ENCODE assay signal across 9 cellular contexts in the genomic region with DNA sequence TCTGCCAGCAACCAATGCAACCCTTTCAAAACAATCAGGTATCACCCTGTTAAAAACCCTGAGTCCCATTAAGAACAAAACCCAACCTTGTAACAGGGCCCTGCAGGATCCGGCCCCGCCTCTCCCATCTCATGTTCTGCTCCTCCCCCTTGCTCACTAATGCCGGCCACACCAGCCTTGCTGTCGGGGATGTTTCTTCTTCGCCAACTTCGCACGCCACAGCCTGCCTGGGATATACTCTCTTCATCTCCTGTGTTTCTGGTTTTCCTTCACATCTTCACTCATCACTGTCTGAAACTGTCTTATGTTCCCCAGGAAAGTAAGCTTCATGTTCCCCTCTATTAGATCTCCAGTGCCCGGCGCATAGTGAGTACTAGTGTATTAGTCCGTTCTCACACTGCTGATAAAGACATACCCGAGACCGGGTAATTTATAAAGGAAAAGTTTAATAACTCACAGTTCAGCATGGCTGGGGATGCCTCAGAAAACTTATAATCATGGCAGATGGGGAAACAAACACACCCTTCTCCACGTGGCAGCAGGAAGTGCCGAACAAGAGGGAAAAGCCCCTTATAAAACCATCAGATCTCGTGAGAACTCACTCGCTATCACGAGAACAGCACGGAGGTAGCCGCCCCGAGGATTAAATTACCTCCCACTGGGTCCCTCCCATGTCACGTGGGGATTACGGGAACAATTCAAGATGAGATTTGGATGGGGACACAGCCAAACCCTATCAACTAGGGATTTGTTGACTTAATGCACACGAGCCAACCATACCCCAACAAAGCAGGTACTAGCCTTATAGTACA. TPM values are rescaled to one million over a fixed set of nuclear protein-coding genes. Genes with fewer than 3 reads are reported as not detected.
DNase-seq lines count a peak whose midpoint lies in the region; ATAC-seq and TF ChIP-seq lines count a peak whose summit lies in the region.
"Had no signal": no experiment of that assay in that cellular context is flagged by ENCODE, and none has a peak within 500 bp of the region (broad histone marks: within the 10 kb centered on the region; RNA-seq: fewer than 3 reads in every experiment).

No MANE protein-coding gene starts in this region.

- peak overlapping the region; percentile 39 to 41 for H3K4me3 ChIP-seq in gastroesophageal sphincter
- H3K4me3 ChIP-seq in Peyer's patch, result peak overlapping the region in 2 of 4 donors; percentile 6 to 10

- H3K9me3 ChIP-seq in gastroesophageal sphincter, result no peaks in the 10 kb centered on the region
- H3K9me3 ChIP-seq in Peyer's patch, result no peaks in the 10 kb centered on the region

- intact Hi-C loops in activated T-helper 2 cell treated with anti-CD3 and anti-CD28 coated beads, Interferon-gamma antibody, Interleukin-2, Interleukin-4, amounts not matched to agents 10 μg/mL and 5 μg/mL and 100 μg/mL, durations not matched to agents 14 hours and 24 hours and 36 hours (cut with micrococcal nuclease), result no loop called here

- TF ChIP-seq CTCF in gastroesophageal sphincter (IDR thresholded peaks at IDR 0.05) (no peak), progenitor cell of endocrine pancreas (IDR thresholded peaks at IDR 0.05; ENCODE audit: unreplicated experiment) (no peak), Peyer's patch (IDR thresholded peaks at IDR 0.05) (no peak)

- peaks cover 14% of the 10 kb centered on the region for H3K36me3 Mint-ChIP-seq in progenitor cell of endocrine pancreas (ENCODE audit: insufficient read depth)
- peaks cover 37% of the 10 kb centered on the region for H3K36me3 Mint-ChIP-seq in activated T-helper 2 cell treated with anti-CD3 and anti-CD28 coated beads, Interferon-gamma antibody, Interleukin-2, Interleukin-4, amounts not matched to agents 10 μg/mL and 5 μg/mL and 100 μg/mL, durations not matched to agents 14 hours and 24 hours and 36 hours (ENCODE audit: low read depth)

- peak overlapping the region in 3 of 4 donors; percentile 62 to 73 (median 72) for H3K27ac ChIP-seq in gastroesophageal sphincter
- no peak overlapping the region for H3K27ac ChIP-seq in Peyer's patch

- ATAC-seq in gastroesophageal sphincter, result peak; percentile 73

- TF ChIP-seq EP300 in gastroesophageal sphincter (IDR thresholded peaks at IDR 0.05), result no peak

- peak overlapping the region; percentile 15 for H3K27ac Mint-ChIP-seq in progenitor cell of endocrine pancreas
- no peak overlapping the region for H3K27ac Mint-ChIP-seq in activated T-helper 2 cell treated with anti-CD3 and anti-CD28 coated beads, Interferon-gamma antibody, Interleukin-2, Interleukin-4, amounts not matched to agents 10 μg/mL and 5 μg/mL and 100 μg/mL, durations not matched to agents 14 hours and 24 hours and 36 hours

- no peaks in the 10 kb centered on the region for H3K27me3 Mint-ChIP-seq in progenitor cell of endocrine pancreas
- H3K27me3 Mint-ChIP-seq in activated T-helper 2 cell treated with anti-CD3 and anti-CD28 coated beads, Interferon-gamma antibody, Interleukin-2, Interleukin-4, amounts not matched to agents 10 μg/mL and 5 μg/mL and 100 μg/mL, durations not matched to agents 14 hours and 24 hours and 36 hours (ENCODE audit: low read depth), result no peaks in the 10 kb centered on the region
- H3K27me3 Mint-ChIP-seq: activated naive CD8-positive, alpha-beta T cell had no signal

- DNase-seq in DMS53 treated with DMSO at 0.1 percent for 48 hours (lab: John Stamatoyannopoulos, UW; ENCODE audit: unreplicated experiment), result peak; percentile 58
- peak; percentile 92 for DNase-seq in SK-MEL-5 (ENCODE audit: low read depth, low spot score)
- DNase-seq in progenitor cell of endocrine pancreas (ENCODE audit: low spot score, unreplicated experiment), result no peak
- DNase-seq in activated T-helper 2 cell treated with anti-CD3 and anti-CD28 coated beads, Interferon-gamma antibody, Interleukin-2, Interleukin-4, amounts not matched to agents 10 μg/mL and 5 μg/mL and 100 μg/mL, durations not matched to agents 14 hours and 24 hours and 36 hours (ENCODE audit: low spot score), result no peak
- no peak for DNase-seq in COLO668 (lab: John Stamatoyannopoulos, UW; ENCODE audit: unreplicated experiment)
- DNase-seq in NCI-H1436 (lab: John Stamatoyannopoulos, UW), result no peak
- DNase-seq in Peyer's patch, result no peak

- peaks cover 27% of the 10 kb centered on the region for H3K4me1 Mint-ChIP-seq in progenitor cell of endocrine pancreas (ENCODE audit: low read depth)
- peaks cover 42% of the 10 kb centered on the region for H3K4me1 Mint-ChIP-seq in activated T-helper 2 cell treated with anti-CD3 and anti-CD28 coated beads, Interferon-gamma antibody, Interleukin-2, Interleukin-4, amounts not matched to agents 10 μg/mL and 5 μg/mL and 100 μg/mL, durations not matched to agents 14 hours and 24 hours and 36 hours (ENCODE audit: low read depth)

- no peaks in the 10 kb centered on the region for H3K27me3 ChIP-seq in gastroesophageal sphincter
- H3K27me3 ChIP-seq in Peyer's patch, result no peaks in the 10 kb centered on the region

- no peaks in the 10 kb centered on the region for H3K9me3 Mint-ChIP-seq in progenitor cell of endocrine pancreas (ENCODE audit: low read depth)
- no peaks in the 10 kb centered on the region for H3K9me3 Mint-ChIP-seq in activated T-helper 2 cell treated with anti-CD3 and anti-CD28 coated beads, Interferon-gamma antibody, Interleukin-2, Interleukin-4, amounts not matched to agents 10 μg/mL and 5 μg/mL and 100 μg/mL, durations not matched to agents 14 hours and 24 hours and 36 hours

- peak overlapping the region; percentile 74 for H3K4me3 Mint-ChIP-seq in progenitor cell of endocrine pancreas (ENCODE audit: low read depth)
- no peak overlapping the region for H3K4me3 Mint-ChIP-seq in activated T-helper 2 cell treated with anti-CD3 and anti-CD28 coated beads, Interferon-gamma antibody, Interleukin-2, Interleukin-4, amounts not matched to agents 10 μg/mL and 5 μg/mL and 100 μg/mL, durations not matched to agents 14 hours and 24 hours and 36 hours (ENCODE audit: low read depth)

- H3K4me1 ChIP-seq in gastroesophageal sphincter (peaks cover 16 to 72% (median 26%) of the 10 kb centered on the region in 3 donors), Peyer's patch (peaks cover 0 to 34% (median 5%) of the 10 kb centered on the region in 4 donors)

- in situ Hi-C loops in SK-MEL-5 (cut with HindIII; ENCODE audit: low pct_unique_long_range_greater_than_20kb, low sequenced_read_pairs), result loop anchor here (25.0 kb wide), 1 partner anchor 147 kb away; no protein-coding TSS in a partner anchor

- H3K36me3 ChIP-seq in gastroesophageal sphincter, result peaks cover 0 to 24% of the 10 kb centered on the region in 2 donors
- H3K36me3 ChIP-seq in Peyer's patch, result peaks cover 0 to 23% (median 0%) of the 10 kb centered on the region in 3 donors

- TF ChIP-seq POLR2A in gastroesophageal sphincter (IDR thresholded peaks at IDR 0.05), result peak in 1 of 2 donors; percentile 16
- TF ChIP-seq POLR2A in Peyer's patch (IDR thresholded peaks at IDR 0.05), result no peak

- 14 to 24% methylated on average over 7 to 22 of the region's 23 CpGs for WGBS in gastroesophageal sphincter (ENCODE audit: low coverage in 1 of 2), 2 donors

RNA-seq across cellular contexts. Expression of gene TP53RK, which starts 5.1 kb away (rescaled TPM):
- 52.9 and 56.6 TPM in 2 replicates for total RNA-seq in SK-MEL-5 (2014; rRNA removed; shearing (Covaris generic))
- polyA plus RNA-seq in SK-MEL-5 (2015; cell fraction: cytosol; rRNA removed), result 23.4 and 28.1 TPM in 2 replicates
- polyA plus RNA-seq in SK-MEL-5 (2015; cell fraction: nucleus; rRNA removed), result 13.2 and 14.5 TPM in 2 replicates
- total RNA-seq in gastroesophageal sphincter, result 10 to 100 TPM; 14.6 to 21.3 (median 18.7) TPM
- 11.1 and 11.5 TPM in 2 replicates for total RNA-seq in progenitor cell of endocrine pancreas
- 14.4 and 14.7 TPM in 2 replicates for total RNA-seq in activated T-helper 2 cell treated with anti-CD3 and anti-CD28 coated beads, Interferon-gamma antibody, Interleukin-2, Interleukin-4, amounts not matched to agents 10 μg/mL and 5 μg/mL and 100 μg/mL, durations not matched to agents 14 hours and 24 hours and 36 hours
- total RNA-seq in Peyer's patch, result 10 to 100 TPM in 2 of 4 donors, 1 to 10 TPM in 2; 7.4 to 12.1 (median 10.6) TPM

RNA-seq across cellular contexts. Expression of gene SLC2A10, which starts 25.3 kb away (rescaled TPM):
- total RNA-seq in SK-MEL-5 (2014; rRNA removed; shearing (Covaris generic)), result 8.5 and 8.8 TPM in 2 replicates
- polyA plus RNA-seq in SK-MEL-5 (2015; cell fraction: cytosol; rRNA removed), result 6.4 and 7.0 TPM in 2 replicates
- 4.4 and 9.0 TPM in 2 replicates for polyA plus RNA-seq in SK-MEL-5 (2015; cell fraction: nucleus; rRNA removed)
- 10 to 100 TPM in 3 of 4 donors, 1 to 10 TPM in 1; 10.0 to 20.1 (median 11.5) TPM for total RNA-seq in gastroesophageal sphincter
- total RNA-seq in progenitor cell of endocrine pancreas, result 16.1 and 16.6 TPM in 2 replicates
- not detected in 2 replicates for total RNA-seq in activated T-helper 2 cell treated with anti-CD3 and anti-CD28 coated beads, Interferon-gamma antibody, Interleukin-2, Interleukin-4, amounts not matched to agents 10 μg/mL and 5 μg/mL and 100 μg/mL, durations not matched to agents 14 hours and 24 hours and 36 hours
- 10 to 100 TPM in 3 of 4 donors, 1 to 10 TPM in 1; 8.3 to 19.0 (median 15.4) TPM for total RNA-seq in Peyer's patch

RNA-seq across cellular contexts. Expression of gene SLC13A3, which starts 32.9 kb away (rescaled TPM):
- 4.1 and 5.2 TPM in 2 replicates for total RNA-seq in SK-MEL-5 (2014; rRNA removed; shearing (Covaris generic))
- 3.8 and 4.8 TPM in 2 replicates for polyA plus RNA-seq in SK-MEL-5 (2015; cell fraction: cytosol; rRNA removed)
- polyA plus RNA-seq in SK-MEL-5 (2015; cell fraction: nucleus; rRNA removed), result 8.8 and 16.1 TPM in 2 replicates
- total RNA-seq in gastroesophageal sphincter (1 to 10 TPM in 1 of 4 donors, under 1 TPM in 3; 0.62 to 1.6 (median 0.80) TPM), progenitor cell of endocrine pancreas (2.9 and 5.0 TPM in 2 replicates), Peyer's patch (10 to 100 TPM in 1 of 4 donors, 1 to 10 TPM in 1, not detected in 2; 1.3 to 10.7 TPM)
- not detected in 2 replicates for total RNA-seq in activated T-helper 2 cell treated with anti-CD3 and anti-CD28 coated beads, Interferon-gamma antibody, Interleukin-2, Interleukin-4, amounts not matched to agents 10 μg/mL and 5 μg/mL and 100 μg/mL, durations not matched to agents 14 hours and 24 hours and 36 hours

Comparison
In these comparisons a context has a peak if more than half of its experiments do, and no peak if none do; other contexts are left out.
1. DNase-seq: peak in DMS53 treated with DMSO at 0.1 percent for 48 hours (single experiment) and SK-MEL-5 (single experiment); none in progenitor cell of endocrine pancreas (single experiment), activated T-helper 2 cell treated with anti-CD3 and anti-CD28 coated beads, Interferon-gamma antibody, Interleukin-2, Interleukin-4, amounts not matched to agents 10 μg/mL and 5 μg/mL and 100 μg/mL, durations not matched to agents 14 hours and 24 hours and 36 hours (single experiment), COLO668 (single experiment), NCI-H1436 (single experiment) and Peyer's patch (0 of 3).
2. H3K27ac ChIP-seq: peak in gastroesophageal sphincter (3 of 4); none in Peyer's patch (0 of 4).